ENCODE assay signal across 25 cellular contexts in genomic region chr16:2757344-2757743, GRCh38. TPM values are rescaled to one million over a fixed set of nuclear protein-coding genes. Genes with fewer than 3 reads are reported as not detected.
DNase-seq lines count a peak whose midpoint lies in the region; ATAC-seq, FAIRE-seq and TF ChIP-seq lines count a peak whose summit lies in the region.
"Had no signal": no experiment of that assay in that cellular context is flagged by ENCODE, and none has a peak within 500 bp of the region (broad histone marks: within the 10 kb centered on the region; RNA-seq: fewer than 3 reads in every experiment).

No MANE protein-coding gene starts in this region.

- no peaks in the 10 kb centered on the region for H3K27me3 Mint-ChIP-seq in activated naive CD8-positive, alpha-beta T cell
- H3K27me3 Mint-ChIP-seq in MCF 10A (ENCODE audit: insufficient read depth, unreplicated experiment), result no peaks in the 10 kb centered on the region

- H3K27me3 ChIP-seq in left ventricle myocardium inferior (ENCODE audit: low read depth) (no peaks in the 10 kb centered on the region), HepG2 (ENCODE audit: control insufficient read depth in 1 of 2, insufficient read depth in 2 of 2, low read length in 2 of 2) (no peaks in the 10 kb centered on the region; a peak in 1 of 5 replicates)
- H3K27me3 ChIP-seq: breast epithelium, sigmoid colon had no signal

- 96% methylated on average over 11 of the region's 11 CpGs for WGBS in HepG2 (ENCODE audit: low lambda C conversion rate)

- no peak for ATAC-seq in Right ventricle myocardium superior (ENCODE audit: poor library complexity)
- no peak for ATAC-seq in HepG2
- ATAC-seq in stimulated activated effector memory CD8-positive, alpha-beta T cell treated with anti-CD3 and anti-CD28 coated beads, Interleukin-12 subunit alpha, Interleukin-12 subunit beta, amount 100 ng/mL, for 72 hours, result no peak
- no peak for ATAC-seq in HG02623 (IDR thresholded peaks at IDR 0.05; ENCODE audit: unreplicated experiment)

- H3K4me1 ChIP-seq in left ventricle myocardium inferior (peaks cover 77% of the 10 kb centered on the region), HepG2 (ENCODE audit: insufficient read depth, low read length) (peaks cover 27% of the 10 kb centered on the region)

- in situ Hi-C loops in HepG2 (cut with HindIII; ENCODE audit: extremely low pct_ligation_motif_present, low pct_unique_long_range_greater_than_20kb), result no loop called here

- no peak for TF ChIP-seq CTCF in left ventricle myocardium inferior (IDR thresholded peaks at IDR 0.05; ENCODE audit: borderline replicate concordance)
- no peak for TF ChIP-seq CTCF in HepG2 (CRISPR knock-in tag; IDR thresholded peaks at IDR 0.05)
- TF ChIP-seq CTCF in MCF 10A (IDR thresholded peaks at IDR 0.05; ENCODE audit: unreplicated experiment), result no peak

- TF ChIP-seq POLR2A in HepG2 (IDR thresholded peaks at IDR 0.05; ENCODE audit: insufficient read depth in 1 of 2, low read depth in 2 of 2, low read length in 2 of 2), result no peak

- no peak overlapping the region for H3K27ac ChIP-seq in left ventricle myocardium inferior (replicated peaks)
- H3K27ac ChIP-seq in HepG2 (ENCODE audit: extremely low read length, insufficient read depth, low read length), result no peak overlapping the region
- H3K27ac ChIP-seq: breast epithelium, C4-2B, coronary artery, parathyroid adenoma, sigmoid colon had no signal

- H3K9me3 Mint-ChIP-seq in activated naive CD8-positive, alpha-beta T cell (ENCODE audit: low read depth), result no peaks in the 10 kb centered on the region
- H3K9me3 Mint-ChIP-seq in stimulated activated effector memory CD8-positive, alpha-beta T cell treated with anti-CD3 and anti-CD28 coated beads, Interleukin-12 subunit alpha, Interleukin-12 subunit beta, amount 100 ng/mL, for 72 hours, result no peaks in the 10 kb centered on the region
- no peaks in the 10 kb centered on the region for H3K9me3 Mint-ChIP-seq in MCF 10A (ENCODE audit: unreplicated experiment)

- intact Hi-C loops in Right ventricle myocardium superior (cut with DNase I), result no loop called here
- intact Hi-C loops in left ventricle myocardium inferior (cut with micrococcal nuclease), result no loop called here
- intact Hi-C loops in HepG2 (cut with micrococcal nuclease; ENCODE audit: unreplicated experiment), result no loop called here
- intact Hi-C loops in MCF 10A (cut with micrococcal nuclease), result no loop called here

- H3K36me3 Mint-ChIP-seq in activated naive CD8-positive, alpha-beta T cell, result peaks cover 37% of the 10 kb centered on the region
- peaks cover 100% of the 10 kb centered on the region for H3K36me3 Mint-ChIP-seq in stimulated activated effector memory CD8-positive, alpha-beta T cell treated with anti-CD3 and anti-CD28 coated beads, Interleukin-12 subunit alpha, Interleukin-12 subunit beta, amount 100 ng/mL, for 72 hours
- peaks cover 100% of the 10 kb centered on the region for H3K36me3 Mint-ChIP-seq in MCF 10A (ENCODE audit: insufficient read depth, unreplicated experiment)

- H3K36me3 ChIP-seq in left ventricle myocardium inferior (peaks cover 55% of the 10 kb centered on the region), HepG2 (replicated peaks in 1 of 2; ENCODE audit: control insufficient read depth in 1 of 2, insufficient read depth in 2 of 2, low read length in 2 of 2) (peaks cover 32 to 62% of the 10 kb centered on the region in 2 experiments)

- H3K9ac ChIP-seq in HepG2 (ENCODE audit: insufficient read depth, low read depth, low read length), result no peak overlapping the region
- H3K9ac ChIP-seq: parathyroid adenoma had no signal

- DNase-seq in Right ventricle myocardium superior, result peak; percentile 30
- no peak for DNase-seq in left ventricle myocardium inferior
- no peak for DNase-seq in HepG2 (ENCODE audit: low spot score)
- DNase-seq in stimulated activated effector memory CD8-positive, alpha-beta T cell treated with anti-CD3 and anti-CD28 coated beads, Interleukin-12 subunit alpha, Interleukin-12 subunit beta, amount 100 ng/mL, for 72 hours (ENCODE audit: low spot score in 2 of 2), result no peak
- DNase-seq in MCF 10A (ENCODE audit: unreplicated experiment), result no peak
- DNase-seq in NCI-H82 treated with DMSO at 0.1 percent for 48 hours (lab: John Stamatoyannopoulos, UW; ENCODE audit: unreplicated experiment), result no peak
- DNase-seq: activated CD4-positive, alpha-beta T cell treated with anti-CD3 and anti-CD28 coated beads, Interleukin-2, amount 50 U/mL, for 1 hour; activated T-cell treated with anti-CD3 and anti-CD28 coated beads for 4 hours; hippocampal formation; KG1; MV-4-11; NCI-H187; NCI-H774; sigmoid colon; T-helper 1 cell had no signal

- BruUV-seq in HepG2 (replicated peaks; lab: Mats Ljungman, UMichigan), result no TSS peak
- BruUV-seq in MCF 10A (replicated peaks; lab: Mats Ljungman, UMichigan), result no TSS peak

- CTCF ChIA-PET in HepG2 (lab: Yijun Ruan, JAX; ENCODE audit: low intra/inter-chr PET ratio, low total read pairs) (no interaction called here), MCF 10A (lab: Yijun Ruan, JAX) (interaction anchor here (0.7 to 1.3 kb wide), 2 partner anchors 13 to 111 kb away, joined by 3 to 6 read pairs; no protein-coding TSS in a partner anchor)

- peak overlapping the region; percentile 54 for H3K4me3 Mint-ChIP-seq in activated naive CD8-positive, alpha-beta T cell
- H3K4me3 Mint-ChIP-seq in stimulated activated effector memory CD8-positive, alpha-beta T cell treated with anti-CD3 and anti-CD28 coated beads, Interleukin-12 subunit alpha, Interleukin-12 subunit beta, amount 100 ng/mL, for 72 hours, result no peak overlapping the region
- H3K4me3 Mint-ChIP-seq in MCF 10A (ENCODE audit: unreplicated experiment), result no peak overlapping the region

- TF ChIP-seq EP300 in HepG2 (IDR thresholded peaks at IDR 0.05; ENCODE audit: low read depth in 2 of 2, low read length in 2 of 2), result no peak
- TF ChIP-seq EP300 in HepG2 (CRISPR knock-in tag; IDR thresholded peaks at IDR 0.05; ENCODE audit: borderline replicate concordance), result no peak

- no peak overlapping the region for H2AFZ ChIP-seq in HepG2 (ENCODE audit: low read length)
- H2AFZ ChIP-seq: parathyroid adenoma had no signal

- no peak overlapping the region for H3K4me2 ChIP-seq in HepG2 (ENCODE audit: low read depth, low read length)

- peaks cover 72% of the 10 kb centered on the region for H3K79me2 ChIP-seq in HepG2 (ENCODE audit: insufficient read depth, low read length)

- no peaks in the 10 kb centered on the region for H3K9me3 ChIP-seq in left ventricle myocardium inferior (replicated peaks)
- no peaks in the 10 kb centered on the region for H3K9me3 ChIP-seq in HepG2 (ENCODE audit: low read length)
- H3K9me3 ChIP-seq: breast epithelium, sigmoid colon had no signal

- no peak overlapping the region for H3K27ac Mint-ChIP-seq in activated naive CD8-positive, alpha-beta T cell
- H3K27ac Mint-ChIP-seq in stimulated activated effector memory CD8-positive, alpha-beta T cell treated with anti-CD3 and anti-CD28 coated beads, Interleukin-12 subunit alpha, Interleukin-12 subunit beta, amount 100 ng/mL, for 72 hours, result peak overlapping the region; percentile 98
- H3K27ac Mint-ChIP-seq in MCF 10A (ENCODE audit: low read depth, unreplicated experiment), result no peak overlapping the region

- TF ChIP-seq RAD21 in HepG2 (CRISPR knock-in tag; IDR thresholded peaks at IDR 0.05), result no peak

- no peak overlapping the region for H3K4me3 ChIP-seq in left ventricle myocardium inferior
- no peak overlapping the region for H3K4me3 ChIP-seq in HepG2 (replicated peaks in 1 of 3; ENCODE audit: insufficient read depth in 1 of 3, low read depth in 2 of 3, low read length in 3 of 3)
- H3K4me3 ChIP-seq: coronary artery, sigmoid colon had no signal

- H3K4me1 Mint-ChIP-seq in activated naive CD8-positive, alpha-beta T cell (ENCODE audit: low read depth), result peaks cover 55% of the 10 kb centered on the region
- H3K4me1 Mint-ChIP-seq in stimulated activated effector memory CD8-positive, alpha-beta T cell treated with anti-CD3 and anti-CD28 coated beads, Interleukin-12 subunit alpha, Interleukin-12 subunit beta, amount 100 ng/mL, for 72 hours, result peaks cover 78% of the 10 kb centered on the region
- peaks cover 54% of the 10 kb centered on the region for H3K4me1 Mint-ChIP-seq in MCF 10A (ENCODE audit: insufficient read depth, unreplicated experiment)

- POLR2A ChIA-PET in HepG2 (lab: Yijun Ruan, JAX) (interaction anchor here (0.7 kb wide), 1 partner anchor 19 kb away, joined by 3 read pairs; no protein-coding TSS in a partner anchor), MCF 10A (lab: Yijun Ruan, JAX) (interaction anchor here (0.6 to 4.6 kb wide), 5 partner anchors 11 to 111 kb away, joined by 3 to 57 read pairs (median 5); no protein-coding TSS in a partner anchor)

- FAIRE-seq in HepG2 (lab: Jason Lieb, UNC), result no peak
- FAIRE-seq: G401.6 had no signal

- peaks cover 56% of the 10 kb centered on the region for H4K20me1 ChIP-seq in HepG2 (ENCODE audit: insufficient read depth, low read length)

RNA-seq across cellular contexts. Expression of gene SRRM2, which starts 4.9 kb away (rescaled TPM):
- total RNA-seq in Right ventricle myocardium superior (243 TPM), left ventricle myocardium inferior (251 TPM), HepG2 (2016; rRNA removed; fragmentation: Illumina TruSeq; extraction: Trizol) (50.4 and 80.6 TPM in 2 replicates), MCF 10A (2022) (710 and 779 TPM in 2 replicates)
- total RNA-seq in HepG2 (2016; cell fraction: cytosol; rRNA removed; fragmentation: Illumina TruSeq; extraction: Trizol; ENCODE audit: low read depth), result 41.5 and 43.0 TPM in 2 replicates
- total RNA-seq in HepG2 (2016; cell fraction: insoluble cytoplasmic fraction; rRNA removed; fragmentation: Illumina TruSeq; extraction: Trizol), result 44.1 and 73.0 TPM in 2 replicates
- 48.8 and 52.0 TPM in 2 replicates for total RNA-seq in HepG2 (2016; cell fraction: membrane; rRNA removed; fragmentation: Illumina TruSeq; extraction: Trizol)
- 159 and 170 TPM in 2 replicates for total RNA-seq in HepG2 (2016; cell fraction: nucleus; rRNA removed; fragmentation: Illumina TruSeq; extraction: Trizol)
- 112 and 125 TPM in 2 replicates for polyA plus RNA-seq in HepG2 (2011; rRNA removed)
- polyA plus RNA-seq in HepG2 (2011; cell fraction: cytosol; rRNA removed), result 40.5 and 54.4 TPM in 2 replicates
- polyA plus RNA-seq in HepG2 (2011; cell fraction: nucleus; rRNA removed), result 1,408 and 1,626 TPM in 2 replicates
- 364 and 397 TPM in 2 replicates for polyA plus RNA-seq in HepG2 (2012)
- 15.2 and 19.4 TPM in 2 replicates for polyA plus RNA-seq in HepG2 (2016; cell fraction: cytosol; fragmentation: Illumina TruSeq; extraction: Trizol; ENCODE audit: low read depth)
- 169 and 221 TPM in 2 replicates for polyA plus RNA-seq in HepG2 (2016; cell fraction: insoluble cytoplasmic fraction; fragmentation: Illumina TruSeq; extraction: Trizol; ENCODE audit: low read depth)
- 38.4 and 49.5 TPM in 2 replicates for polyA plus RNA-seq in HepG2 (2016; cell fraction: membrane; fragmentation: Illumina TruSeq; extraction: Trizol; ENCODE audit: low read depth)
- 998 and 1,215 TPM in 2 replicates for polyA plus RNA-seq in HepG2 (2016; cell fraction: nucleus; fragmentation: Illumina TruSeq; extraction: Trizol; ENCODE audit: insufficient read depth, low read depth)
- 125 and 143 TPM in 2 replicates for polyA minus RNA-seq in HepG2 (2011; rRNA and poly(A)+ RNA removed; ENCODE audit: low replicate concordance)
- polyA minus RNA-seq in HepG2 (2011; cell fraction: cytosol; rRNA and poly(A)+ RNA removed), result 88.7 and 111 TPM in 2 replicates
- 176 and 198 TPM in 2 replicates for polyA minus RNA-seq in HepG2 (2011; cell fraction: nucleus; rRNA and poly(A)+ RNA removed)

RNA-seq across cellular contexts. Expression of gene ELOB, which starts 19.7 kb away (rescaled TPM):
- total RNA-seq in Right ventricle myocardium superior (299 TPM), left ventricle myocardium inferior (304 TPM), HepG2 (2016; rRNA removed; fragmentation: Illumina TruSeq; extraction: Trizol) (208 and 253 TPM in 2 replicates), MCF 10A (2022) (438 and 504 TPM in 2 replicates)
- total RNA-seq in HepG2 (2016; cell fraction: cytosol; rRNA removed; fragmentation: Illumina TruSeq; extraction: Trizol; ENCODE audit: low read depth), result 337 and 393 TPM in 2 replicates
- total RNA-seq in HepG2 (2016; cell fraction: insoluble cytoplasmic fraction; rRNA removed; fragmentation: Illumina TruSeq; extraction: Trizol), result 204 and 279 TPM in 2 replicates
- total RNA-seq in HepG2 (2016; cell fraction: membrane; rRNA removed; fragmentation: Illumina TruSeq; extraction: Trizol), result 174 and 204 TPM in 2 replicates
- total RNA-seq in HepG2 (2016; cell fraction: nucleus; rRNA removed; fragmentation: Illumina TruSeq; extraction: Trizol), result 53.2 and 75.0 TPM in 2 replicates
- 225 and 236 TPM in 2 replicates for polyA plus RNA-seq in HepG2 (2011; rRNA removed)
- 204 and 385 TPM in 2 replicates for polyA plus RNA-seq in HepG2 (2011; cell fraction: cytosol; rRNA removed)
- 89.2 and 109 TPM in 2 replicates for polyA plus RNA-seq in HepG2 (2011; cell fraction: nucleus; rRNA removed)
- polyA plus RNA-seq in HepG2 (2012), result 108 and 117 TPM in 2 replicates
- polyA plus RNA-seq in HepG2 (2016; cell fraction: cytosol; fragmentation: Illumina TruSeq; extraction: Trizol; ENCODE audit: low read depth), result 547 and 569 TPM in 2 replicates
- 265 and 294 TPM in 2 replicates for polyA plus RNA-seq in HepG2 (2016; cell fraction: insoluble cytoplasmic fraction; fragmentation: Illumina TruSeq; extraction: Trizol; ENCODE audit: low read depth)
- polyA plus RNA-seq in HepG2 (2016; cell fraction: membrane; fragmentation: Illumina TruSeq; extraction: Trizol; ENCODE audit: low read depth), result 203 and 243 TPM in 2 replicates
- polyA plus RNA-seq in HepG2 (2016; cell fraction: nucleus; fragmentation: Illumina TruSeq; extraction: Trizol; ENCODE audit: insufficient read depth, low read depth), result 127 and 128 TPM in 2 replicates
- 125 and 227 TPM in 2 replicates for polyA minus RNA-seq in HepG2 (2011; rRNA and poly(A)+ RNA removed; ENCODE audit: low replicate concordance)
- polyA minus RNA-seq in HepG2 (2011; cell fraction: cytosol; rRNA and poly(A)+ RNA removed), result 25.2 and 36.1 TPM in 2 replicates
- 9.8 and 9.9 TPM in 2 replicates for polyA minus RNA-seq in HepG2 (2011; cell fraction: nucleus; rRNA and poly(A)+ RNA removed)

RNA-seq across cellular contexts. Expression of gene PRSS33, which starts 30.0 kb away (rescaled TPM):
- total RNA-seq in Right ventricle myocardium superior (not detected), left ventricle myocardium inferior (not detected), HepG2 (2016; rRNA removed; fragmentation: Illumina TruSeq; extraction: Trizol) (not detected in 2 replicates), MCF 10A (2022) (not detected in 2 replicates)
- total RNA-seq in HepG2 (2016; cell fraction: cytosol; rRNA removed; fragmentation: Illumina TruSeq; extraction: Trizol; ENCODE audit: low read depth), result not detected in 2 replicates
- total RNA-seq in HepG2 (2016; cell fraction: insoluble cytoplasmic fraction; rRNA removed; fragmentation: Illumina TruSeq; extraction: Trizol), result not detected in 2 replicates
- total RNA-seq in HepG2 (2016; cell fraction: membrane; rRNA removed; fragmentation: Illumina TruSeq; extraction: Trizol), result not detected in 2 replicates
- not detected in 2 replicates for total RNA-seq in HepG2 (2016; cell fraction: nucleus; rRNA removed; fragmentation: Illumina TruSeq; extraction: Trizol)
- polyA plus RNA-seq in HepG2 (2011; rRNA removed), result not detected in 2 replicates
- polyA plus RNA-seq in HepG2 (2011; cell fraction: cytosol; rRNA removed), result not detected in 2 replicates
- polyA plus RNA-seq in HepG2 (2011; cell fraction: nucleus; rRNA removed), result not detected in 2 replicates
- polyA plus RNA-seq in HepG2 (2012), result not detected in 2 replicates
- not detected in 2 replicates for polyA plus RNA-seq in HepG2 (2016; cell fraction: cytosol; fragmentation: Illumina TruSeq; extraction: Trizol; ENCODE audit: low read depth)
- not detected in 2 replicates for polyA plus RNA-seq in HepG2 (2016; cell fraction: insoluble cytoplasmic fraction; fragmentation: Illumina TruSeq; extraction: Trizol; ENCODE audit: low read depth)
- not detected in 2 replicates for polyA plus RNA-seq in HepG2 (2016; cell fraction: membrane; fragmentation: Illumina TruSeq; extraction: Trizol; ENCODE audit: low read depth)
- not detected in 2 replicates for polyA plus RNA-seq in HepG2 (2016; cell fraction: nucleus; fragmentation: Illumina TruSeq; extraction: Trizol; ENCODE audit: insufficient read depth, low read depth)
- polyA minus RNA-seq in HepG2 (2011; rRNA and poly(A)+ RNA removed; ENCODE audit: low replicate concordance), result not detected in 2 replicates
- polyA minus RNA-seq in HepG2 (2011; cell fraction: cytosol; rRNA and poly(A)+ RNA removed), result not detected in 2 replicates
- polyA minus RNA-seq in HepG2 (2011; cell fraction: nucleus; rRNA and poly(A)+ RNA removed), result not detected in 2 replicates
- total RNA-seq: breast epithelium, lung microvascular endothelial cell, sigmoid colon had no signal
- polyA plus RNA-seq: AG04450, sigmoid colon had no signal

RNA-seq across cellular contexts. Expression of gene PRSS27, which starts 37.3 kb away (rescaled TPM):
- 0.30 TPM for total RNA-seq in Right ventricle myocardium superior
- total RNA-seq in left ventricle myocardium inferior, result 0.11 TPM
- 0.20 TPM in 1 of 2 replicates, not detected in the other for total RNA-seq in HepG2 (2016; rRNA removed; fragmentation: Illumina TruSeq; extraction: Trizol)
- total RNA-seq in HepG2 (2016; cell fraction: cytosol; rRNA removed; fragmentation: Illumina TruSeq; extraction: Trizol; ENCODE audit: low read depth), result 0.30 TPM in 1 of 2 replicates, not detected in the other
- total RNA-seq in HepG2 (2016; cell fraction: insoluble cytoplasmic fraction; rRNA removed; fragmentation: Illumina TruSeq; extraction: Trizol), result 0.35 TPM in 1 of 2 replicates, not detected in the other
- 0.12 and 0.41 TPM in 2 replicates for total RNA-seq in HepG2 (2016; cell fraction: membrane; rRNA removed; fragmentation: Illumina TruSeq; extraction: Trizol)
- total RNA-seq in HepG2 (2016; cell fraction: nucleus; rRNA removed; fragmentation: Illumina TruSeq; extraction: Trizol), result 0.19 and 0.34 TPM in 2 replicates
- polyA plus RNA-seq in HepG2 (2011; rRNA removed), result 0.73 and 1.2 TPM in 2 replicates
- polyA plus RNA-seq in HepG2 (2011; cell fraction: cytosol; rRNA removed), result 0.59 and 1.3 TPM in 2 replicates
- polyA plus RNA-seq in HepG2 (2011; cell fraction: nucleus; rRNA removed), result 2.0 and 2.8 TPM in 2 replicates
- polyA plus RNA-seq in HepG2 (2012), result 0.43 and 1.1 TPM in 2 replicates
- 0.08 and 0.16 TPM in 2 replicates for polyA plus RNA-seq in HepG2 (2016; cell fraction: cytosol; fragmentation: Illumina TruSeq; extraction: Trizol; ENCODE audit: low read depth)
- polyA plus RNA-seq in HepG2 (2016; cell fraction: insoluble cytoplasmic fraction; fragmentation: Illumina TruSeq; extraction: Trizol; ENCODE audit: low read depth), result not detected in 2 replicates
- 0.21 TPM in 1 of 2 replicates, not detected in the other for polyA plus RNA-seq in HepG2 (2016; cell fraction: membrane; fragmentation: Illumina TruSeq; extraction: Trizol; ENCODE audit: low read depth)
- 0.53 TPM in 1 of 2 replicates, not detected in the other for polyA plus RNA-seq in HepG2 (2016; cell fraction: nucleus; fragmentation: Illumina TruSeq; extraction: Trizol; ENCODE audit: insufficient read depth, low read depth)
- polyA minus RNA-seq in HepG2 (2011; rRNA and poly(A)+ RNA removed; ENCODE audit: low replicate concordance), result 1.0 and 1.7 TPM in 2 replicates
- not detected in 2 replicates for polyA minus RNA-seq in HepG2 (2011; cell fraction: cytosol; rRNA and poly(A)+ RNA removed)
- polyA minus RNA-seq in HepG2 (2011; cell fraction: nucleus; rRNA and poly(A)+ RNA removed), result 1.3 and 1.6 TPM in 2 replicates
- 5.8 and 6.3 TPM in 2 replicates for total RNA-seq in MCF 10A (2022)

RNA-seq across cellular contexts. Expression of gene PRSS41, which starts 40.9 kb away (rescaled TPM):
- not detected for total RNA-seq in Right ventricle myocardium superior
- total RNA-seq in left ventricle myocardium inferior, result not detected
- total RNA-seq in HepG2 (2016; rRNA removed; fragmentation: Illumina TruSeq; extraction: Trizol), result not detected in 2 replicates
- not detected in 2 replicates for total RNA-seq in HepG2 (2016; cell fraction: cytosol; rRNA removed; fragmentation: Illumina TruSeq; extraction: Trizol; ENCODE audit: low read depth)
- total RNA-seq in HepG2 (2016; cell fraction: insoluble cytoplasmic fraction; rRNA removed; fragmentation: Illumina TruSeq; extraction: Trizol), result not detected in 2 replicates
- total RNA-seq in HepG2 (2016; cell fraction: membrane; rRNA removed; fragmentation: Illumina TruSeq; extraction: Trizol), result not detected in 2 replicates
- total RNA-seq in HepG2 (2016; cell fraction: nucleus; rRNA removed; fragmentation: Illumina TruSeq; extraction: Trizol), result not detected in 2 replicates
- polyA plus RNA-seq in HepG2 (2011; rRNA removed), result not detected in 2 replicates
- not detected in 2 replicates for polyA plus RNA-seq in HepG2 (2011; cell fraction: cytosol; rRNA removed)
- not detected in 2 replicates for polyA plus RNA-seq in HepG2 (2011; cell fraction: nucleus; rRNA removed)
- not detected in 2 replicates for polyA plus RNA-seq in HepG2 (2012)
- polyA plus RNA-seq in HepG2 (2016; cell fraction: cytosol; fragmentation: Illumina TruSeq; extraction: Trizol; ENCODE audit: low read depth), result not detected in 2 replicates
- polyA plus RNA-seq in HepG2 (2016; cell fraction: insoluble cytoplasmic fraction; fragmentation: Illumina TruSeq; extraction: Trizol; ENCODE audit: low read depth), result not detected in 2 replicates
- not detected in 2 replicates for polyA plus RNA-seq in HepG2 (2016; cell fraction: membrane; fragmentation: Illumina TruSeq; extraction: Trizol; ENCODE audit: low read depth)
- not detected in 2 replicates for polyA plus RNA-seq in HepG2 (2016; cell fraction: nucleus; fragmentation: Illumina TruSeq; extraction: Trizol; ENCODE audit: insufficient read depth, low read depth)
- polyA minus RNA-seq in HepG2 (2011; rRNA and poly(A)+ RNA removed; ENCODE audit: low replicate concordance), result 0.14 TPM in 1 of 2 replicates, not detected in the other
- polyA minus RNA-seq in HepG2 (2011; cell fraction: cytosol; rRNA and poly(A)+ RNA removed), result not detected in 2 replicates
- not detected in 2 replicates for polyA minus RNA-seq in HepG2 (2011; cell fraction: nucleus; rRNA and poly(A)+ RNA removed)
- not detected in 2 replicates for total RNA-seq in MCF 10A (2022)
- total RNA-seq: breast epithelium, lung microvascular endothelial cell, sigmoid colon had no signal
- polyA plus RNA-seq: AG04450, sigmoid colon, thymus had no signal
